9 cellular contexts compared by ENCODE assay signal in the genomic region with DNA sequence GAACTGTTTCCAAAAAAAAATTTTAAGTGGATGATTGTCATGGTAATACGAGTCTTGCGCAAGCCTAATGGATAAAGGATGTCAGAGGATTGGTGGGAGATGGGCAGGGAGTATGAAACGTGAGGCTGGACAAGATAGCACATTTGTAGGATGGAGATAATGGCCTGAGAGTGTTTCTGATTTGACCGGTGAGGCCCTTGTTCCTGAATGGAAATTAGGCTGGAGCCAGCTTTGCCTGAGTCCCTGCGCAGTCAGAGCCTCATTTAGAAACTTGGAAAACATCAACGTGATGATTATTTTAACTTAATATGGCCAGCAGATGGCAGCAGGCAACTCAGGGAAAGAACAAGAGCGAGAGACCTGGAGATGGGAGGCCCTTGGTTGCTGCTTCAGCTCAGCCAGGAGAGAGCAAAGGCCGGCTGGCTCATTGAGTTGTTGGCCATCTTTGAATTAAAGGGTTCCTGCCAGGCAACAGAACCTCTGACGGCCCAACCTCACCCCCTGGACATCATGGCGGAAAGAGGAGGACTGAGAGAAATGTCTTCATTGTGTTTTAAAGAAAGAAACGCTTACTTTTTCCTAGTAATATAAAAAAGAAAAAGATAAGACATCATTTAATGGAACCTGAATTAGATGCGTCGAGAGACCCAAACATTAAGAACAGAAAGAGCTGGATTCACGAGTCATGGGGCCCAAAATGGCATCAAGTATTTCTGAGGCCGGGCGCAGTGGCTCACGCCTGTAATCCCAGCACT.
DNase-seq lines count a peak whose midpoint lies in the region; ATAC-seq and TF ChIP-seq lines count a peak whose summit lies in the region.
"Had no signal": no experiment of that assay in that cellular context is flagged by ENCODE, and none has a peak within 500 bp of the region (broad histone marks: within the 10 kb centered on the region; RNA-seq: fewer than 3 reads in every experiment).

No MANE protein-coding gene starts in this region.

- peak; percentile 76 for ATAC-seq in HG02571 (IDR thresholded peaks at IDR 0.05; ENCODE audit: unreplicated experiment)
- ATAC-seq in right cardiac atrium: peak; percentile 88 to 91
- ATAC-seq in sciatic nerve: peak; percentile 95

- no peak overlapping the region for H3K4me3 ChIP-seq in right cardiac atrium (ENCODE audit: low read length)

- no peaks in the 10 kb centered on the region for H3K27me3 ChIP-seq in right cardiac atrium (ENCODE audit: control insufficient read depth, insufficient read depth)
- H3K27me3 ChIP-seq: neutrophil had no signal

- no peak overlapping the region for H3K27ac ChIP-seq in right cardiac atrium (ENCODE audit: low read length)
- H3K27ac ChIP-seq: neutrophil had no signal

- intact Hi-C loops in right cardiac atrium (cut with DNase I) (loop anchor here in 3 of 4 donors (5.0 kb wide), 2 partner anchors 134 to 249 kb away; no protein-coding TSS in a partner anchor), sciatic nerve (cut with DNase I) (loop anchor here (10.0 kb wide), 2 partner anchors 131 to 241 kb away; no protein-coding TSS in a partner anchor)

- no peaks in the 10 kb centered on the region for H3K4me1 ChIP-seq in right cardiac atrium (ENCODE audit: control insufficient read depth, insufficient read depth, low read length)

- TF ChIP-seq CTCF in GM10248 (IDR thresholded peaks at IDR 0.05; ENCODE audit: control extremely low read depth, extremely low read depth, low read depth, missing control alignments): peak; percentile 67

- 54% methylated on average over 17 of the region's 17 CpGs for WGBS in right cardiac atrium

- DNase-seq in GM10248 (ENCODE audit: extremely low spot score) (peak; percentile 74), NCI-H146 (lab: John Stamatoyannopoulos, UW) (peak; percentile 92), T follicular helper cell (ENCODE audit: low read depth) (peak; percentile 25), amygdala (lab: John Stamatoyannopoulos, UW) (peak in 44 of 56 donors; percentile 2 to 72 (median 20)), right cardiac atrium (peak; percentile 73 to 81 (median 73)), sciatic nerve (ENCODE audit: low spot score) (peak; percentile 76), OCI-M2 (lab: John Stamatoyannopoulos, UW; ENCODE audit: unreplicated experiment) (no peak)

- POLR2A ChIA-PET in GM10248 (lab: Yijun Ruan, JAX): no interaction called here

- no peaks in the 10 kb centered on the region for H3K9me3 ChIP-seq in right cardiac atrium (ENCODE audit: control insufficient read depth, low read length)
- H3K9me3 ChIP-seq: neutrophil had no signal

- CTCF ChIA-PET in GM10248 (lab: Yijun Ruan, JAX): interaction anchor here (0.7 to 9.2 kb wide), 31 partner anchors 8 to 350 kb away, joined by 3 to 119 read pairs (median 4); no protein-coding TSS in a partner anchor
